1 cellular context compared by ENCODE assay signal in the genomic region with DNA sequence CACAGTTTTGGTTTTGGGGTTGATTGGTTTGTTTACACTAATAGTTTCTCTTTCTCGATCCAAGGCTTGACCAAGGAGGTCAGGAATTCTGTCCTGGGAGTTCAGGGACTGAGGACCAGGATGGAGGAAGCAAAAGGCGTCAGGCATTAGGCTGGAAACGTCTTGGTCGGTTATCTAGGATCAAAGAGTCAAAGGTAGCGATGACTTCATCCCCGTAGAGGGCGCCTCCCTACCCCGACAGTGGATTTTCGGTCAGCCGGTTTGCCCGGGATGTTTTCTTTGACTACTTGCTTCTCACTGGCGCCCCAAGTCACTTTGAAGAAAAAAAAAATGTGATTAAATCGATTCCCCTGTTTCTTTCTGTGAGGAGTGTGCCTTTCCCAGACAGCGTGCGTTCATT.
A peak's percentile ranks its signal among the peaks of the same experiment; 100 is the strongest.
TF ChIP-seq lines count a peak whose summit lies in the region.

No MANE protein-coding gene starts in this region.

TF ChIP-seq in H1, 55 proteins besides CTCF, POLR2A, EP300 and RAD21 (continued from another document):
- TF ChIP-seq SRF (IDR thresholded peaks at IDR 0.05; ENCODE audit: low read depth, low read length) = no peak
- TF ChIP-seq ATF2 (IDR thresholded peaks at IDR 0.05; ENCODE audit: low read length) = peak; percentile 57; the same call in 1 of the 2 replicates
- TF ChIP-seq POLR2AphosphoS5 (IDR thresholded peaks at IDR 0.05; ENCODE audit: low read depth, low read length) = 0 out of 2 replicates have a peak, but pooled peaks have one; percentile 4
- no peak for TF ChIP-seq TBP (IDR thresholded peaks at IDR 0.05; ENCODE audit: low read depth, low read length)
- TF ChIP-seq, protein P1, sequence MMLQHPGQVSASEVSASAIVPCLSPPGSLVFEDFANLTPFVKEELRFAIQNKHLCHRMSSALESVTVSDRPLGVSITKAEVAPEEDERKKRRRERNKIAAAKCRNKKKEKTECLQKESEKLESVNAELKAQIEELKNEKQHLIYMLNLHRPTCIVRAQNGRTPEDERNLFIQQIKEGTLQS (IDR thresholded peaks at IDR 0.05; ENCODE audit: insufficient read depth, low read depth, low read length) = 0 out of 2 replicates have a peak, but pooled peaks have one; percentile 34
- TF ChIP-seq, protein P2, sequence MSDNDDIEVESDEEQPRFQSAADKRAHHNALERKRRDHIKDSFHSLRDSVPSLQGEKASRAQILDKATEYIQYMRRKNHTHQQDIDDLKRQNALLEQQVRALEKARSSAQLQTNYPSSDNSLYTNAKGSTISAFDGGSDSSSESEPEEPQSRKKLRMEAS (IDR thresholded peaks at IDR 0.05) = no peak
